Comparison of ENCODE assay signal across 8 cellular contexts in the genomic region with DNA sequence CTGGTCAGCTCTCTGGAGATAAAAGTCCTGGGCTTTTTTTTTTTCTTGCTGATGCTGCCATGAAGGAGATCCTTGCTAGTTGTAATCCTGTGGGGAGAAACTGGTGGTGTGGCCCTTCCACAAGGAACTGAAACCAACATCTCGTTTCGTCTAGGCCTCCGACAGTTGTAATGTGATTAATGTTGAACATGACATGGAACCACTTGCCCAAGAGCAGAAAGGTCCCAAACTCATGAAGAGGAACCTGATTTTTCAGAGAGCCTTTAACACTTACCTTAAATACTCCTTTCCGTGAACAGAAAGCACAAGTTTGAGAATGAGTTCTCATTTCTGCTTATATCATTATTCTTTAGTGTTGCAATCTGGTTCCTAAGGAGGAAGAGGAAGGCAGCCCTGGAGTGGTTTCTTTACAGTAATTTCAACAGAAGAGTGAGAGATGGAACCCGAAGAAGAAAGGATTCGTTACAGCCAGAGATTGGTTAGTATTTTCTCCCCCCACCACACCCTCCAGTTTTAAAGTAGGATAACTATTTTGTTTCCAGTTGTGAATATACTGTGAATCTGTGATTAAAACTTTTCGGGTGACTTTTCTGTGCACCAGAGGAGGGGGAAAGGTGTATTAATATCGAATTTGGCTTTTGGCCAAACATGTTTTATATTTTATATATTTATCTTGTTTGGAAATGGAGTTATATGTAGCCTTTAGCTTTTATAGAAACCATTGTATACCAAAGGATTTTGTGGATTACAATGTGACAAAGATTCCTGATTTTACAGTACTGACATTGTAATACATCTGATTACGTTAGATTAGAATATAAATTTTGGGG. TPM values are rescaled to one million over a fixed set of nuclear protein-coding genes. Genes with fewer than 3 reads are reported as not detected.
DNase-seq lines count a peak whose midpoint lies in the region; ATAC-seq, FAIRE-seq and TF ChIP-seq lines count a peak whose summit lies in the region.

No MANE protein-coding gene starts in this region.

- H3K79me2 ChIP-seq in OCI-LY7 (ENCODE audit: insufficient read depth, low read depth, low read length) = peaks cover 65% of the 10 kb centered on the region

- H3K27ac ChIP-seq in A673 (ENCODE audit: low read depth, low read length, poor library complexity, severe bottlenecking) (peak overlapping the region; percentile 93), OCI-LY7 (ENCODE audit: low read depth, low read length, poor library complexity, severe bottlenecking) (peak overlapping the region; percentile 91), vagina (peak overlapping the region; percentile 96)

- POLR2A ChIA-PET in A673 (lab: Charles Lee; ENCODE audit: low non-redundant PET) = no interaction called here
- POLR2A ChIA-PET in OCI-LY7 (lab: Charles Lee) = interaction anchor here (1.2 kb wide), 1 partner anchor 8 kb away, joined by 3 read pairs; no protein-coding TSS in a partner anchor

- no peaks in the 10 kb centered on the region; the same call in 1 of the 2 replicates for H4K20me1 ChIP-seq in OCI-LY7 (ENCODE audit: insufficient read depth, low read length)

- no peak for ATAC-seq in GM21526 (IDR thresholded peaks at IDR 0.05; ENCODE audit: low FRiP score, unreplicated experiment)

- TF ChIP-seq POLR2A in GM12891 (IDR thresholded peaks at IDR 0.05; ENCODE audit: low read depth, low read length) (no peak), vagina (IDR thresholded peaks at IDR 0.05) (no peak)

- H3K36me3 Mint-ChIP-seq in mesothelial cell of epicardium = peaks cover 3% of the 10 kb centered on the region

- DNase-seq in A673 (ENCODE audit: low spot score) = peak; percentile 50
- no peak for DNase-seq in GM12891 (ENCODE audit: insufficient read length, low spot score)
- peak; percentile 87 for DNase-seq in OCI-LY7 (ENCODE audit: low spot score)
- DNase-seq in choroid plexus epithelial cell (ENCODE audit: low read depth) = peak; percentile 47
- no peak for DNase-seq in mesothelial cell of epicardium (ENCODE audit: low spot score in 2 of 2, unreplicated experiment in 2 of 2)
- no peak for DNase-seq in vagina (ENCODE audit: extremely low spot score in 2 of 2)
- no peak for DNase-seq in H4 (ENCODE audit: low spot score)

- FAIRE-seq in GM12891 (lab: Jason Lieb, UNC) = peak; percentile 84

- no peaks in the 10 kb centered on the region for H3K27me3 Mint-ChIP-seq in mesothelial cell of epicardium (ENCODE audit: low read depth)

- H3K4me3 ChIP-seq in A673 (ENCODE audit: low read depth, low read length, poor library complexity, severe bottlenecking) = peak overlapping the region; percentile 85
- H3K4me3 ChIP-seq in OCI-LY7 (ENCODE audit: low read depth, low read length, poor library complexity, severe bottlenecking) = peak overlapping the region; percentile 87
- H3K4me3 ChIP-seq in choroid plexus epithelial cell (ENCODE audit: low read depth, low read length) = peak overlapping the region; percentile 93
- peak overlapping the region; percentile 86 to 99 for H3K4me3 ChIP-seq in vagina

- H3K36me3 ChIP-seq in A673 (ENCODE audit: insufficient read depth, low read length, poor library complexity, severe bottlenecking) (peaks cover 14% of the 10 kb centered on the region), OCI-LY7 (ENCODE audit: insufficient read depth, low read length) (peaks cover 44% of the 10 kb centered on the region), vagina (no peaks in the 10 kb centered on the region)

- peak overlapping the region; percentile 99 for H3K4me3 Mint-ChIP-seq in mesothelial cell of epicardium

- H3K4me2 ChIP-seq in OCI-LY7 (ENCODE audit: low read length) = peak overlapping the region; percentile 81

- H3K4me1 ChIP-seq in A673 (ENCODE audit: insufficient read depth, low read length, poor library complexity, severe bottlenecking) (peaks cover 10% of the 10 kb centered on the region), OCI-LY7 (ENCODE audit: insufficient read depth, low read length, poor library complexity, severe bottlenecking) (peaks cover 29% of the 10 kb centered on the region), vagina (peaks cover 40% of the 10 kb centered on the region)

- peaks cover 40% of the 10 kb centered on the region for H3K4me1 Mint-ChIP-seq in mesothelial cell of epicardium

- TSS peak; percentile 47 for BruUV-seq in A673 (replicated peaks; lab: Mats Ljungman, UMichigan)
- no TSS peak for BruUV-seq in OCI-LY7 (replicated peaks; lab: Mats Ljungman, UMichigan)

- H3K9me3 Mint-ChIP-seq in mesothelial cell of epicardium = no peaks in the 10 kb centered on the region

- TF ChIP-seq CTCF in A673 (conservative IDR thresholded peaks at IDR 0.05; ENCODE audit: low read depth, low read length) (no peak), OCI-LY7 (conservative IDR thresholded peaks at IDR 0.05; ENCODE audit: low read length) (no peak), choroid plexus epithelial cell (conservative IDR thresholded peaks at IDR 0.05; ENCODE audit: low read depth, low read length) (no peak), mesothelial cell of epicardium (IDR thresholded peaks at IDR 0.05; ENCODE audit: unreplicated experiment) (no peak), vagina (IDR thresholded peaks at IDR 0.05) (no peak)

- H3K27me3 ChIP-seq in A673 (replicated peaks; ENCODE audit: insufficient read depth, low read depth, low read length, poor library complexity) (no peaks in the 10 kb centered on the region), vagina (no peaks in the 10 kb centered on the region)

- H3K9me3 ChIP-seq in A673 (ENCODE audit: low read depth, low read length, poor library complexity, severe bottlenecking) (no peaks in the 10 kb centered on the region), OCI-LY7 (ENCODE audit: low read length) (no peaks in the 10 kb centered on the region), vagina (no peaks in the 10 kb centered on the region)

- H3K9me2 ChIP-seq in OCI-LY7 (ENCODE audit: insufficient read depth, low read length) = no peaks in the 10 kb centered on the region

- no peak overlapping the region; the same call in 1 of the 2 replicates for H2AFZ ChIP-seq in OCI-LY7 (ENCODE audit: low read length)

- CTCF ChIA-PET in A673 (lab: Charles Lee) (interaction anchor here (0.6 kb wide), 1 partner anchor 237 kb away, joined by 3 read pairs; no protein-coding TSS in a partner anchor), OCI-LY7 (lab: Charles Lee; ENCODE audit: unreplicated experiment) (no interaction called here)

- intact Hi-C loops in A673 (cut with micrococcal nuclease; ENCODE audit: unreplicated experiment) (loop anchor here (2.0 kb wide), 1 partner anchor 118 kb away; no protein-coding TSS in a partner anchor), OCI-LY7 (cut with micrococcal nuclease; ENCODE audit: unreplicated experiment) (no loop called here), vagina (cut with DNase I) (no loop called here)

- peak overlapping the region; percentile 99 for H3K27ac Mint-ChIP-seq in mesothelial cell of epicardium

TF ChIP-seq in GM12891, 5 proteins besides CTCF, POLR2A, EP300 and RAD21:
- TF ChIP-seq PAX5 (IDR thresholded peaks at IDR 0.05; ENCODE audit: insufficient read depth, low read length, severe bottlenecking) (no peak), POU2F2 (IDR thresholded peaks at IDR 0.05; ENCODE audit: low read depth, low read length) (no peak), POLR2AphosphoS5 (IDR thresholded peaks at IDR 0.05; ENCODE audit: low read depth, low read length) (no peak), SPI1 (IDR thresholded peaks at IDR 0.05; ENCODE audit: low read depth, low read length) (peak; percentile 97), TAF1 (IDR thresholded peaks at IDR 0.05; ENCODE audit: low read depth, low read length) (peak; percentile 44; the same call in 1 of the 2 replicates)

RNA-seq across cellular contexts. Expression of a gene that starts 2.0 kb away (rescaled TPM):
- total RNA-seq in A673 (2021) = 105 and 121 TPM in 2 replicates
- polyA plus RNA-seq in GM12891 (2012; ENCODE audit: low read depth, missing spikeins) = 42.6 TPM
- total RNA-seq in OCI-LY7 (2014; rRNA removed; shearing (Covaris generic)) = 25.4 and 31.7 TPM in 2 replicates
- total RNA-seq in OCI-LY7 (2022) = 62.5 and 66.2 TPM in 2 replicates
- total RNA-seq in mesothelial cell of epicardium = 135 to 142 TPM (median 138 TPM) in 3 replicates
- total RNA-seq in vagina = 51.8 TPM
- 12.7 and 16.2 TPM in 2 replicates for total RNA-seq in H4 (2014; rRNA removed; shearing (Covaris generic))

Comparison
In these comparisons a context has a peak if more than half of its experiments do, and no peak if none do; other contexts are left out.
1. DNase-seq: peak in A673 (single experiment), OCI-LY7 (single experiment) and choroid plexus epithelial cell (single experiment); none in GM12891 (single experiment), mesothelial cell of epicardium (0 of 2), vagina (0 of 2) and H4 (single experiment).
2. Peak in every context shown above with its lines, with median percentiles within 50 percentile points of each other: H3K27ac ChIP-seq and H3K4me3 ChIP-seq.